1 cellular context compared by ENCODE assay signal in genomic region chr2:187552381-187552780, GRCh38.
TF ChIP-seq lines count a peak whose summit lies in the region.

No MANE protein-coding gene starts in this region.

TF ChIP-seq in GM23338, 12 proteins besides CTCF, POLR2A, EP300 and RAD21:
- TF ChIP-seq, protein P1, sequence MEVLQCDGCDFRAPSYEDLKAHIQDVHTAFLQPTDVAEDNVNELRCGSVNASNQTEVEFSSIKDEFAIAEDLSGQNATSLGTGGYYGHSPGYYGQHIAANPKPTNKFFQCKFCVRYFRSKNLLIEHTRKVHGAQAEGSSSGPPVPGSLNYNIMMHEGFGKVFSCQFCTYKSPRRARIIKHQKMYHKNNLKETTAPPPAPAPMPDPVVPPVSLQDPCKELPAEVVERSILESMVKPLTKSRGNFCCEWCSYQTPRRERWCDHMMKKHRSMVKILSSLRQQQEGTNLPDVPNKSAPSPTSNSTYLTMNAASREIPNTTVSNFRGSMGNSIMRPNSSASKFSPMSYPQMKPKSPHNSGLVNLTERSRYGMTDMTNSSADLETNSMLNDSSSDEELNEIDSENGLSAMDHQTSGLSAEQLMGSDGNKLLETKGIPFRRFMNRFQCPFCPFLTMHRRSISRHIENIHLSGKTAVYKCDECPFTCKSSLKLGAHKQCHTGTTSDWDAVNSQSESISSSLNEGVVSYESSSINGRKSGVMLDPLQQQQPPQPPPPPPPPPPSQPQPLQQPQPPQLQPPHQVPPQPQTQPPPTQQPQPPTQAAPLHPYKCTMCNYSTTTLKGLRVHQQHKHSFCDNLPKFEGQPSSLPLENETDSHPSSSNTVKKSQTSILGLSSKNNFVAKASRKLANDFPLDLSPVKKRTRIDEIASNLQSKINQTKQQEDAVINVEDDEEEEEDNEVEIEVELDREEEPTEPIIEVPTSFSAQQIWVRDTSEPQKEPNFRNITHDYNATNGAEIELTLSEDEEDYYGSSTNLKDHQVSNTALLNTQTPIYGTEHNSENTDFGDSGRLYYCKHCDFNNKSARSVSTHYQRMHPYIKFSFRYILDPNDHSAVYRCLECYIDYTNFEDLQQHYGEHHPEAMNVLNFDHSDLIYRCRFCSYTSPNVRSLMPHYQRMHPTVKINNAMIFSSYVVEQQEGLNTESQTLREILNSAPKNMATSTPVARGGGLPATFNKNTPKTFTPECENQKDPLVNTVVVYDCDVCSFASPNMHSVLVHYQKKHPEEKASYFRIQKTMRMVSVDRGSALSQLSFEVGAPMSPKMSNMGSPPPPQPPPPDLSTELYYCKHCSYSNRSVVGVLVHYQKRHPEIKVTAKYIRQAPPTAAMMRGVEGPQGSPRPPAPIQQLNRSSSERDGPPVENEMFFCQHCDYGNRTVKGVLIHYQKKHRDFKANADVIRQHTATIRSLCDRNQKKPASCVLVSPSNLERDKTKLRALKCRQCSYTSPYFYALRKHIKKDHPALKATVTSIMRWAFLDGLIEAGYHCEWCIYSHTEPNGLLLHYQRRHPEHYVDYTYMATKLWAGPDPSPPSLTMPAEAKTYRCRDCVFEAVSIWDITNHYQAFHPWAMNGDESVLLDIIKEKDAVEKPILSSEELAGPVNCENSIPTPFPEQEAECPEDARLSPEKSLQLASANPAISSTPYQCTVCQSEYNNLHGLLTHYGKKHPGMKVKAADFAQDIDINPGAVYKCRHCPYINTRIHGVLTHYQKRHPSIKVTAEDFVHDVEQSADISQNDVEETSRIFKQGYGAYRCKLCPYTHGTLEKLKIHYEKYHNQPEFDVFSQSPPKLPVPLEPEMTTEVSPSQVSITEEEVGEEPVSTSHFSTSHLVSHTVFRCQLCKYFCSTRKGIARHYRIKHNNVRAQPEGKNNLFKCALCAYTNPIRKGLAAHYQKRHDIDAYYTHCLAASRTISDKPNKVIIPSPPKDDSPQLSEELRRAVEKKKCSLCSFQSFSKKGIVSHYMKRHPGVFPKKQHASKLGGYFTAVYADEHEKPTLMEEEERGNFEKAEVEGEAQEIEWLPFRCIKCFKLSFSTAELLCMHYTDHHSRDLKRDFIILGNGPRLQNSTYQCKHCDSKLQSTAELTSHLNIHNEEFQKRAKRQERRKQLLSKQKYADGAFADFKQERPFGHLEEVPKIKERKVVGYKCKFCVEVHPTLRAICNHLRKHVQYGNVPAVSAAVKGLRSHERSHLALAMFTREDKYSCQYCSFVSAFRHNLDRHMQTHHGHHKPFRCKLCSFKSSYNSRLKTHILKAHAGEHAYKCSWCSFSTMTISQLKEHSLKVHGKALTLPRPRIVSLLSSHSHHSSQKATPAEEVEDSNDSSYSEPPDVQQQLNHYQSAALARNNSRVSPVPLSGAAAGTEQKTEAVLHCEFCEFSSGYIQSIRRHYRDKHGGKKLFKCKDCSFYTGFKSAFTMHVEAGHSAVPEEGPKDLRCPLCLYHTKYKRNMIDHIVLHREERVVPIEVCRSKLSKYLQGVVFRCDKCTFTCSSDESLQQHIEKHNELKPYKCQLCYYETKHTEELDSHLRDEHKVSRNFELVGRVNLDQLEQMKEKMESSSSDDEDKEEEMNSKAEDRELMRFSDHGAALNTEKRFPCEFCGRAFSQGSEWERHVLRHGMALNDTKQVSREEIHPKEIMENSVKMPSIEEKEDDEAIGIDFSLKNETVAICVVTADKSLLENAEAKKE (CRISPR knock-in tag; IDR thresholded peaks at IDR 0.05), result no peak
- TF ChIP-seq STAT1 (IDR thresholded peaks at IDR 0.05; ENCODE audit: unreplicated experiment), result no peak
- TF ChIP-seq, protein P2, sequence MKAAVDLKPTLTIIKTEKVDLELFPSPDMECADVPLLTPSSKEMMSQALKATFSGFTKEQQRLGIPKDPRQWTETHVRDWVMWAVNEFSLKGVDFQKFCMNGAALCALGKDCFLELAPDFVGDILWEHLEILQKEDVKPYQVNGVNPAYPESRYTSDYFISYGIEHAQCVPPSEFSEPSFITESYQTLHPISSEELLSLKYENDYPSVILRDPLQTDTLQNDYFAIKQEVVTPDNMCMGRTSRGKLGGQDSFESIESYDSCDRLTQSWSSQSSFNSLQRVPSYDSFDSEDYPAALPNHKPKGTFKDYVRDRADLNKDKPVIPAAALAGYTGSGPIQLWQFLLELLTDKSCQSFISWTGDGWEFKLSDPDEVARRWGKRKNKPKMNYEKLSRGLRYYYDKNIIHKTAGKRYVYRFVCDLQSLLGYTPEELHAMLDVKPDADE (IDR thresholded peaks at IDR 0.05), result no peak
